ENCODE assay signal across 8 cellular contexts in the genomic region with DNA sequence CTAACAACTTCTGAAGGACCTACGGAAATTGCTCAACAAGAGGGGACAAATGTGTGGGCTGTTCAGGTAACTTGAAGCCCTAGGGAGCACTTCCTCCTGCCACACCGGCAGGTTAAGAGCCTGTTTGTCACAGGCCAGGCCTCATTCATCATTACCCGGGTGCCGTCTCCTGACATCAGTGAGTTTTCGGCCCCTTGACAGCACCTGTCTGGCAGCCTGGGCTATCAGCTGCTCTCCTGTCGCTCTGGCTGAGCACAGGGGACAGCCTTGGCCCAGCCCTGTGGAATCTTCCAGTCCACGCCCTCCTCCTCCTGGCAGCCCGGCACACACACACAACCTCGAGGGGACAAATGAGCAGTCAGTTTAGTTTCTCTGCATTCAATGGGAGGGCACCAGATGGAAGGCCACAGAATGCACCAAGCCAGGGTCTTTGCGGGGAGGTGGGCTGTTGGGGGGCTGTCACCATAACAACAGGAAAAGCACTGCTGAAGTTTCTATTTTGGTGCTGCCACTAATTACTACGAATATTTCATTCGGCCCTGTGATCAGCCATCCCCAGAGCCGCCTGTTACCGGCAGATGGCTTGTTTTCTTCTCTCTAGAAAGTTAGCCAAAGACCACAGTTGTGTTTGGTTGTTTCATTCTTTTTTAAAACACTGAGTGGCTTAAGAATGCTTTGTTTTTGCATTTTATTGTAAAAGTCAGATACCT.
DNase-seq lines count a peak whose midpoint lies in the region; ATAC-seq and TF ChIP-seq lines count a peak whose summit lies in the region.

No MANE protein-coding gene starts in this region.

- intact Hi-C loops in CD4-positive, alpha-beta memory T cell (cut with micrococcal nuclease), result no loop called here

- H3K9me3 Mint-ChIP-seq in CD4-positive, alpha-beta memory T cell, result peaks cover 3 to 24% (median 12%) of the 10 kb centered on the region in 8 donors

- H3K27me3 Mint-ChIP-seq in CD4-positive, alpha-beta memory T cell, result peaks cover 0 to 3% of the 10 kb centered on the region in 2 donors

- H4K20me1 ChIP-seq in smooth muscle cell (ENCODE audit: low read depth), result no peaks in the 10 kb centered on the region

- H3K9me3 ChIP-seq in ectodermal cell (ENCODE audit: control insufficient read depth, low read length) (no peaks in the 10 kb centered on the region), smooth muscle cell (replicated peaks; ENCODE audit: low read depth) (no peaks in the 10 kb centered on the region)
- H3K9me3 ChIP-seq in CD4-positive, alpha-beta memory T cell (ENCODE audit: control insufficient read depth in 1 of 2, low read length in 2 of 2), result no peaks in the 10 kb centered on the region

- H3K4me1 ChIP-seq in ectodermal cell (ENCODE audit: control insufficient read depth, insufficient read depth, low read length), result peaks cover 5% of the 10 kb centered on the region
- H3K4me1 ChIP-seq in smooth muscle cell (ENCODE audit: low read depth), result no peaks in the 10 kb centered on the region
- H3K4me1 ChIP-seq in CD4-positive, alpha-beta memory T cell (ENCODE audit: insufficient read depth, low read length), result no peaks in the 10 kb centered on the region

- no peak overlapping the region for H3K27ac Mint-ChIP-seq in CD4-positive, alpha-beta memory T cell

- WGBS in ectodermal cell, 2 experiments, result 73 to 79% methylated on average over 14 of the region's 14 CpGs
- WGBS in smooth muscle cell (ENCODE audit: low lambda C conversion rate), result 66% methylated on average over 14 of the region's 14 CpGs

- peak; percentile 67 for ATAC-seq in GM19395 (IDR thresholded peaks at IDR 0.05; ENCODE audit: unreplicated experiment)

- POLR2A ChIA-PET in CD4-positive, alpha-beta memory T cell (lab: Charles Lee; ENCODE audit: partially characterized antibody), result no interaction called here
- POLR2A ChIA-PET in HEK293T (lab: Yijun Ruan, JAX), result no interaction called here

- H3F3A ChIP-seq in smooth muscle cell (ENCODE audit: low read depth), result no peaks in the 10 kb centered on the region

- H3K27me3 ChIP-seq in ectodermal cell (ENCODE audit: control insufficient read depth, insufficient read depth, low read length, poor library complexity, severe bottlenecking) (no peaks in the 10 kb centered on the region), smooth muscle cell (ENCODE audit: low read depth) (no peaks in the 10 kb centered on the region)
- no peaks in the 10 kb centered on the region for H3K27me3 ChIP-seq in CD4-positive, alpha-beta memory T cell (ENCODE audit: insufficient read depth, low read length)

- no peaks in the 10 kb centered on the region for H3K79me2 ChIP-seq in smooth muscle cell (ENCODE audit: low read depth)

- no peak overlapping the region for H3K9ac ChIP-seq in smooth muscle cell (ENCODE audit: low read depth)

- H3K27ac ChIP-seq in ectodermal cell (ENCODE audit: insufficient read depth, low read depth, low read length, poor library complexity, severe bottlenecking) (peak overlapping the region; percentile 62), smooth muscle cell (ENCODE audit: low read depth) (no peak overlapping the region)
- H3K27ac ChIP-seq in CD4-positive, alpha-beta memory T cell (ENCODE audit: low read depth, low read length), result no peak overlapping the region

- H3K4me3 ChIP-seq in ectodermal cell (ENCODE audit: insufficient read depth, low read depth, low read length), result no peak overlapping the region
- H3K4me3 ChIP-seq in smooth muscle cell, result no peak overlapping the region
- H3K4me3 ChIP-seq in CD4-positive, alpha-beta memory T cell (ENCODE audit: low read length in 2 of 2), result no peak overlapping the region

- DNase-seq in HUDEP-2 (lab: John Stamatoyannopoulos, UW; ENCODE audit: unreplicated experiment in 76 of 76) (peak in 64 of 76 experiments; percentile 0 to 87 (median 44)), smooth muscle cell (lab: John Stamatoyannopoulos, UW; ENCODE audit: unreplicated experiment) (no peak), AML-193 (lab: John Stamatoyannopoulos, UW) (no peak), HEK293T (ENCODE audit: extremely low spot score) (no peak), NCI-H774 (lab: John Stamatoyannopoulos, UW) (no peak)
- no peak for DNase-seq in CD4-positive, alpha-beta memory T cell

- TF ChIP-seq CTCF in smooth muscle cell (IDR thresholded peaks at IDR 0.05; ENCODE audit: borderline replicate concordance, insufficient read depth, poor library complexity, severe bottlenecking), result no peak

- H2AFZ ChIP-seq in smooth muscle cell (ENCODE audit: low read depth), result peak overlapping the region; percentile 63

- H3K36me3 ChIP-seq in ectodermal cell (ENCODE audit: control insufficient read depth, insufficient read depth, low read length) (no peaks in the 10 kb centered on the region), smooth muscle cell (ENCODE audit: low read depth) (no peaks in the 10 kb centered on the region)
- H3K36me3 ChIP-seq in CD4-positive, alpha-beta memory T cell (ENCODE audit: insufficient read depth, low read length), result no peaks in the 10 kb centered on the region

- H3K4me1 Mint-ChIP-seq in CD4-positive, alpha-beta memory T cell, result peaks cover 0 to 1% (median 0%) of the 10 kb centered on the region in 4 donors

- peaks cover 0 to 6% of the 10 kb centered on the region in 2 donors for H3K36me3 Mint-ChIP-seq in CD4-positive, alpha-beta memory T cell

- H3K4me3 Mint-ChIP-seq in CD4-positive, alpha-beta memory T cell, result no peak overlapping the region

- CTCF ChIA-PET in CD4-positive, alpha-beta memory T cell (lab: Charles Lee; ENCODE audit: partially characterized antibody), result no interaction called here
- CTCF ChIA-PET in HEK293T (lab: Yijun Ruan, JAX), result no interaction called here

- no peak overlapping the region for H3K4me2 ChIP-seq in smooth muscle cell

TF ChIP-seq in HEK293T, 16 proteins besides CTCF, POLR2A, EP300 and RAD21:
- no peak for TF ChIP-seq NFRKB (IDR thresholded peaks at IDR 0.05)
- TF ChIP-seq BHLHE40 (IDR thresholded peaks at IDR 0.05; ENCODE audit: borderline replicate concordance), result no peak
- TF ChIP-seq CTBP1 (IDR thresholded peaks at IDR 0.05; ENCODE audit: borderline replicate concordance), result no peak
- no peak for TF ChIP-seq ARNT (IDR thresholded peaks at IDR 0.05)
- TF ChIP-seq TARDBP (IDR thresholded peaks at IDR 0.05), result no peak
- TF ChIP-seq FOXK2 (IDR thresholded peaks at IDR 0.05), result no peak

Comparison
In these comparisons a context has a peak if more than half of its experiments do, and no peak if none do; other contexts are left out.
1. DNase-seq: peak in HUDEP-2 (64 of 76); none in smooth muscle cell (single experiment), AML-193 (0 of 2), CD4-positive, alpha-beta memory T cell (0 of 5), HEK293T (single experiment) and NCI-H774 (single experiment).